In the genomic region with DNA sequence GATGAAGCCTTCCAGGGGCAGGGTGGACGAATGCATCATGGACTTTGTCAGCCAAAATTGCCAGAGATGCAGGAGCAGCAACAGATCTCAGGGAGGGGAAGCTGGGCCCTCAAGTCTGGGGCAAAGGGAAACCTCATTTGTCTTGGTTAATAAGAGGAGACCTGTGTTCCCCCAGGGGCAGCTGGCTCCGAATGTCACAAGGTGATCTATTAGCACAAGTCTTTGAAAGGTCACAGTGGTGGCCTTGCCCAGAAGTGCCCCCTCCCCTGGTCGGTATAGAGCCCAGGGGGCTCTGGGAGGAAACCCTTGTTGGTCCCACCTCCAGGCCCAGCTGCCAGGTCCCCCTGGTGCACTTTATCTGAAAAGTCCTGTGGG, we compare ENCODE assay signal across 19 cellular contexts.
"Had no signal": no experiment of that assay in that cellular context is flagged by ENCODE, and none has a peak within 500 bp of the region (broad histone marks: within the 10 kb centered on the region; RNA-seq: fewer than 3 reads in every experiment).

No MANE protein-coding gene starts in this region.

- DNase-seq: activated CD4-positive, alpha-beta memory T cell treated with anti-CD3 and anti-CD28 coated beads for 36 hours; activated CD4-positive, alpha-beta T cell treated with anti-CD3 and anti-CD28 coated beads for 4 hours; activated CD4-positive, CD25-positive, alpha-beta regulatory T cell; activated gamma-delta T cell treated with Interleukin-2 at 50 U/mL for 16 hours; central memory CD4-positive, alpha-beta T cell; dermis blood vessel endothelial cell; effector memory CD4-positive, alpha-beta T cell; islet precursor cell; lower lobe of right lung; mesendoderm; naive thymus-derived CD8-positive, alpha-beta T cell; retina; stimulated activated CD4-positive, alpha-beta T cell treated with anti-CD3 and anti-CD28 coated beads, Interleukin-1b, Interleukin-23, amount 100 ng/mL, for 48 hours; stimulated activated naive CD8-positive, alpha-beta T cell treated with anti-CD3 and anti-CD28 coated beads, Interleukin-15, amount 100 ng/mL, for 72 hours; SW 1271; T-helper 17 cell; transverse colon; uterus had no signal

- H3K27ac ChIP-seq: lower lobe of right lung, transverse colon, uterus had no signal

- ATAC-seq: left colon; lower lobe of right lung; naive thymus-derived CD8-positive, alpha-beta T cell; stimulated activated naive CD8-positive, alpha-beta T cell treated with anti-CD3 and anti-CD28 coated beads, Interleukin-15, amount 100 ng/mL, for 72 hours; T-helper 17 cell had no signal

- H3K4me1 ChIP-seq: uterus had no signal

- H3K4me3 ChIP-seq: lower lobe of right lung, transverse colon, uterus had no signal

- H3K9me3 ChIP-seq: lower lobe of right lung, transverse colon, uterus had no signal

- H3K36me3 ChIP-seq: transverse colon, uterus had no signal

- H3K27me3 ChIP-seq: transverse colon, uterus had no signal
